Comparison of ENCODE assay signal across 1 cellular context in the genomic region with DNA sequence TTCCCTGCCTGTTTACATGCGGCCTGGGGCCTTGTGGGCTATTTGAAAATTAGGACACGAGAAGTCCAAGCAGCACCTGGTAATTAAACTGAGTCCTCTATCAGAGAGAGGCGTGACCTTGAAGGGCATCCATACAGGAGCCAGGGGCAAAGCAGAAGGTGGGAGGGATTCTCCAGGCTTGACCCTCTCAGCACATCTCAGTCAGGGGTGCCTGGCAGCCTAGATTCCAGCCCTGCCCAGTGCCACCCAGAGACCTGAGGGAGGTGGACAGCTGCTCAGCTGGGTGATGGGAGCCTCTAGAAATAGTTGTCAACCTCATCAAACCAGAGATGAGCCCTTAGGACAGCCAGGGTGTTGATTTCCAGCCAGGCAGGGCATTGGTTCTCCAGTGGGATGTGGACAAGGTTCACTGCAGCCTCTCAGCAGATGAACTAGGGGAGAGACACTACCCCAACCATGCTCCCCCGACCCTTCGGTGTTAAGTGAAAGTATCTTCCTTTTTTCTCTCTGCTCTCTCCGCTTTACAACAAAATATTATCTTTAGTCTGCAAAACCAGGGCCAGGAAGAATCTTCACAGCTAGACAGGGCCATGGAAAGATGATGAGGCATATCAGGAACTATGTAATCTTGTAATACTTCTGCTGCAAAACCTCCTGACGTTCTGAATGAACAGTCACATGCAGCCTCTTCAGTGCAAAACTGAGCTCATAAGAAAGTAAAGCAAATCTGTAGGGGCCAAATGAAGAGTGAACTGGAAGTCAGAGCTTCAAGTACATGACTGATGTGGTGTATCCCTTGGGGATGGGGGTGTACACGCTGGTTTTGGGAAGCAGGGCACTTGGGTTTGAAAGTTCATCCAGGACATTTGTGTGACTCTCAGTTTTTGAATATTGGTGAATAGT.
TF ChIP-seq lines count a peak whose summit lies in the region.

No MANE protein-coding gene starts in this region.

TF ChIP-seq in K562, 482 proteins besides CTCF, POLR2A, EP300 and RAD21:
- TF ChIP-seq ETS2 (tag; IDR thresholded peaks at IDR 0.05; ENCODE audit: borderline replicate concordance, poor library complexity, severe bottlenecking) (no peak), NFE2 (IDR thresholded peaks at IDR 0.05; ENCODE audit: low read depth) (0 out of 2 replicates have a peak, but pooled peaks have one; percentile 6), ZFX (CRISPR knock-in tag; IDR thresholded peaks at IDR 0.05) (0 out of 2 replicates have a peak, but pooled peaks have one; percentile 13), L3MBTL2 (IDR thresholded peaks at IDR 0.05) (0 out of 2 replicates have a peak, but pooled peaks have one; percentile 23), SP1 (CRISPR knock-in tag; IDR thresholded peaks at IDR 0.05) (peak; percentile 35; the same call in 1 of the 2 replicates), NCOA6 (IDR thresholded peaks at IDR 0.05) (no peak)
- TF ChIP-seq, protein P1, sequence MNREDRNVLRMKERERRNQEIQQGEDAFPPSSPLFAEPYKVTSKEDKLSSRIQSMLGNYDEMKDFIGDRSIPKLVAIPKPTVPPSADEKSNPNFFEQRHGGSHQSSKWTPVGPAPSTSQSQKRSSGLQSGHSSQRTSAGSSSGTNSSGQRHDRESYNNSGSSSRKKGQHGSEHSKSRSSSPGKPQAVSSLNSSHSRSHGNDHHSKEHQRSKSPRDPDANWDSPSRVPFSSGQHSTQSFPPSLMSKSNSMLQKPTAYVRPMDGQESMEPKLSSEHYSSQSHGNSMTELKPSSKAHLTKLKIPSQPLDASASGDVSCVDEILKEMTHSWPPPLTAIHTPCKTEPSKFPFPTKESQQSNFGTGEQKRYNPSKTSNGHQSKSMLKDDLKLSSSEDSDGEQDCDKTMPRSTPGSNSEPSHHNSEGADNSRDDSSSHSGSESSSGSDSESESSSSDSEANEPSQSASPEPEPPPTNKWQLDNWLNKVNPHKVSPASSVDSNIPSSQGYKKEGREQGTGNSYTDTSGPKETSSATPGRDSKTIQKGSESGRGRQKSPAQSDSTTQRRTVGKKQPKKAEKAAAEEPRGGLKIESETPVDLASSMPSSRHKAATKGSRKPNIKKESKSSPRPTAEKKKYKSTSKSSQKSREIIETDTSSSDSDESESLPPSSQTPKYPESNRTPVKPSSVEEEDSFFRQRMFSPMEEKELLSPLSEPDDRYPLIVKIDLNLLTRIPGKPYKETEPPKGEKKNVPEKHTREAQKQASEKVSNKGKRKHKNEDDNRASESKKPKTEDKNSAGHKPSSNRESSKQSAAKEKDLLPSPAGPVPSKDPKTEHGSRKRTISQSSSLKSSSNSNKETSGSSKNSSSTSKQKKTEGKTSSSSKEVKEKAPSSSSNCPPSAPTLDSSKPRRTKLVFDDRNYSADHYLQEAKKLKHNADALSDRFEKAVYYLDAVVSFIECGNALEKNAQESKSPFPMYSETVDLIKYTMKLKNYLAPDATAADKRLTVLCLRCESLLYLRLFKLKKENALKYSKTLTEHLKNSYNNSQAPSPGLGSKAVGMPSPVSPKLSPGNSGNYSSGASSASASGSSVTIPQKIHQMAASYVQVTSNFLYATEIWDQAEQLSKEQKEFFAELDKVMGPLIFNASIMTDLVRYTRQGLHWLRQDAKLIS (CRISPR knock-in tag; IDR thresholded peaks at IDR 0.05) = 0 out of 2 replicates have a peak, but pooled peaks have one; percentile 27
- TF ChIP-seq, protein P2, sequence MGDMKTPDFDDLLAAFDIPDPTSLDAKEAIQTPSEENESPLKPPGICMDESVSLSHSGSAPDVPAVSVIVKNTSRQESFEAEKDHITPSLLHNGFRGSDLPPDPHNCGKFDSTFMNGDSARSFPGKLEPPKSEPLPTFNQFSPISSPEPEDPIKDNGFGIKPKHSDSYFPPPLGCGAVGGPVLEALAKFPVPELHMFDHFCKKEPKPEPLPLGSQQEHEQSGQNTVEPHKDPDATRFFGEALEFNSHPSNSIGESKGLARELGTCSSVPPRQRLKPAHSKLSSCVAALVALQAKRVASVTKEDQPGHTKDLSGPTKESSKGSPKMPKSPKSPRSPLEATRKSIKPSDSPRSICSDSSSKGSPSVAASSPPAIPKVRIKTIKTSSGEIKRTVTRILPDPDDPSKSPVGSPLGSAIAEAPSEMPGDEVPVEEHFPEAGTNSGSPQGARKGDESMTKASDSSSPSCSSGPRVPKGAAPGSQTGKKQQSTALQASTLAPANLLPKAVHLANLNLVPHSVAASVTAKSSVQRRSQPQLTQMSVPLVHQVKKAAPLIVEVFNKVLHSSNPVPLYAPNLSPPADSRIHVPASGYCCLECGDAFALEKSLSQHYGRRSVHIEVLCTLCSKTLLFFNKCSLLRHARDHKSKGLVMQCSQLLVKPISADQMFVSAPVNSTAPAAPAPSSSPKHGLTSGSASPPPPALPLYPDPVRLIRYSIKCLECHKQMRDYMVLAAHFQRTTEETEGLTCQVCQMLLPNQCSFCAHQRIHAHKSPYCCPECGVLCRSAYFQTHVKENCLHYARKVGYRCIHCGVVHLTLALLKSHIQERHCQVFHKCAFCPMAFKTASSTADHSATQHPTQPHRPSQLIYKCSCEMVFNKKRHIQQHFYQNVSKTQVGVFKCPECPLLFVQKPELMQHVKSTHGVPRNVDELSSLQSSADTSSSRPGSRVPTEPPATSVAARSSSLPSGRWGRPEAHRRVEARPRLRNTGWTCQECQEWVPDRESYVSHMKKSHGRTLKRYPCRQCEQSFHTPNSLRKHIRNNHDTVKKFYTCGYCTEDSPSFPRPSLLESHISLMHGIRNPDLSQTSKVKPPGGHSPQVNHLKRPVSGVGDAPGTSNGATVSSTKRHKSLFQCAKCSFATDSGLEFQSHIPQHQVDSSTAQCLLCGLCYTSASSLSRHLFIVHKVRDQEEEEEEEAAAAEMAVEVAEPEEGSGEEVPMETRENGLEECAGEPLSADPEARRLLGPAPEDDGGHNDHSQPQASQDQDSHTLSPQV (IDR thresholded peaks at IDR 0.05) = peak; percentile 20; the same call in 1 of the 2 replicates
- TF ChIP-seq, protein P3, sequence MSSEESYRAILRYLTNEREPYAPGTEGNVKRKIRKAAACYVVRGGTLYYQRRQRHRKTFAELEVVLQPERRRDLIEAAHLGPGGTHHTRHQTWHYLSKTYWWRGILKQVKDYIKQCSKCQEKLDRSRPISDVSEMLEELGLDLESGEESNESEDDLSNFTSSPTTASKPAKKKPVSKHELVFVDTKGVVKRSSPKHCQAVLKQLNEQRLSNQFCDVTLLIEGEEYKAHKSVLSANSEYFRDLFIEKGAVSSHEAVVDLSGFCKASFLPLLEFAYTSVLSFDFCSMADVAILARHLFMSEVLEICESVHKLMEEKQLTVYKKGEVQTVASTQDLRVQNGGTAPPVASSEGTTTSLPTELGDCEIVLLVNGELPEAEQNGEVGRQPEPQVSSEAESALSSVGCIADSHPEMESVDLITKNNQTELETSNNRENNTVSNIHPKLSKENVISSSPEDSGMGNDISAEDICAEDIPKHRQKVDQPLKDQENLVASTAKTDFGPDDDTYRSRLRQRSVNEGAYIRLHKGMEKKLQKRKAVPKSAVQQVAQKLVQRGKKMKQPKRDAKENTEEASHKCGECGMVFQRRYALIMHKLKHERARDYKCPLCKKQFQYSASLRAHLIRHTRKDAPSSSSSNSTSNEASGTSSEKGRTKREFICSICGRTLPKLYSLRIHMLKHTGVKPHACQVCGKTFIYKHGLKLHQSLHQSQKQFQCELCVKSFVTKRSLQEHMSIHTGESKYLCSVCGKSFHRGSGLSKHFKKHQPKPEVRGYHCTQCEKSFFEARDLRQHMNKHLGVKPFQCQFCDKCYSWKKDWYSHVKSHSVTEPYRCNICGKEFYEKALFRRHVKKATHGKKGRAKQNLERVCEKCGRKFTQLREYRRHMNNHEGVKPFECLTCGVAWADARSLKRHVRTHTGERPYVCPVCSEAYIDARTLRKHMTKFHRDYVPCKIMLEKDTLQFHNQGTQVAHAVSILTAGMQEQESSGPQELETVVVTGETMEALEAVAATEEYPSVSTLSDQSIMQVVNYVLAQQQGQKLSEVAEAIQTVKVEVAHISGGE (CRISPR knock-in tag; IDR thresholded peaks at IDR 0.05) = peak in 1 of 3 experiments; percentile 46; a peak in 1 of 6 replicates
